ENCODE assay signal across 23 cellular contexts in the genomic region with DNA sequence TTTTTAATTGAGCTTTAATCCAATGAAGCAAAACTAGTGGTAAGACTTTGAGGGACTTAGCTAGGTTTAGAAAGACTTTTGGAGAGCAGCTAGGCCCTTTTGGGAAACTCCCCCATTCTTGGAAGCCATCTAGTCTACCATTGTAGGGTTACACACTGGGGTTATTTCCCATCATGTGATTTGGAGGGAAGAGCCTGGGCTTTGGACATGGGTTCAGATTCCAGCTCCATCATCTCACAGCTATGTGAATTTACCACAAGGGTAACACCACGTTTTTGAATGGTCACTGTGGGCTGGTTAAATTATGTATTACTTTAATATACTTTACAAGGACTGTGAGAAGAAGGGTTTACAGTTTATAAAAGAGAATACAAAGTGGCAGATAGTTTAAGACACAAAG. TPM values are rescaled to one million over a fixed set of nuclear protein-coding genes. Genes with fewer than 3 reads are reported as not detected.
DNase-seq lines count a peak whose midpoint lies in the region; ATAC-seq and TF ChIP-seq lines count a peak whose summit lies in the region.
"Had no signal": no experiment of that assay in that cellular context is flagged by ENCODE, and none has a peak within 500 bp of the region (broad histone marks: within the 10 kb centered on the region; RNA-seq: fewer than 3 reads in every experiment).

No MANE protein-coding gene starts in this region.

- DNase-seq in EH (ENCODE audit: low read depth) (peak; percentile 75), LHCN-M2 (ENCODE audit: low read depth) (peak; percentile 79), epithelial cell of proximal tubule (ENCODE audit: low read depth) (peak; percentile 42), non-pigmented ciliary epithelial cell (ENCODE audit: low read depth) (peak; percentile 50), mucosa of gallbladder (ENCODE audit: low spot score) (no peak), NCI-H446 treated with DMSO at 0.1 percent for 48 hours (lab: John Stamatoyannopoulos, UW) (no peak)
- DNase-seq in activated CD4-positive, CD25-positive, alpha-beta regulatory T cell (lab: John Stamatoyannopoulos, UW) = no peak
- DNase-seq: activated CD8-positive, alpha-beta memory T cell treated with anti-CD3 and anti-CD28 coated beads, Interleukin-2, amount 50 U/mL, for 48 hours; activated effector memory CD4-positive, alpha-beta T cell treated with anti-CD3 and anti-CD28 coated beads, Interleukin-2, amount 50 U/mL, for 16 hours; colonic mucosa; GF-D8; left cardiac atrium; MV-4-11; NCI-H2081; NCI-H524; small intestine; stimulated activated CD4-positive, alpha-beta T cell treated with anti-CD3 and anti-CD28 coated beads, Interleukin-4, amount 100 ng/mL, for 1 hour; stimulated activated naive CD8-positive, alpha-beta T cell treated with anti-CD3 and anti-CD28 coated beads, Interleukin-15, amount 100 ng/mL, for 72 hours; T-cell; upper lobe of left lung had no signal

- TF ChIP-seq CTCF in epithelial cell of proximal tubule (conservative IDR thresholded peaks at IDR 0.05; ENCODE audit: low read depth, low read length) (no peak), gastroesophageal sphincter (IDR thresholded peaks at IDR 0.05) (no peak)

- ATAC-seq in gastroesophageal sphincter = no peak
- ATAC-seq: left cardiac atrium; stimulated activated naive CD8-positive, alpha-beta T cell treated with anti-CD3 and anti-CD28 coated beads, Interleukin-15, amount 100 ng/mL, for 72 hours; T-cell had no signal

- no peaks in the 10 kb centered on the region for H3K4me1 ChIP-seq in gastroesophageal sphincter
- H3K4me1 ChIP-seq: colonic mucosa, upper lobe of left lung had no signal

- no peak for TF ChIP-seq POLR2A in gastroesophageal sphincter (IDR thresholded peaks at IDR 0.05)

- H3K9me3 ChIP-seq in gastroesophageal sphincter = no peaks in the 10 kb centered on the region
- H3K9me3 ChIP-seq: colonic mucosa, upper lobe of left lung had no signal

- no peaks in the 10 kb centered on the region for H3K36me3 ChIP-seq in gastroesophageal sphincter
- H3K36me3 ChIP-seq: colonic mucosa, upper lobe of left lung had no signal

- no peak overlapping the region for H3K27ac ChIP-seq in gastroesophageal sphincter
- H3K27ac ChIP-seq: C4-2B, colonic mucosa, upper lobe of left lung had no signal

- no peaks in the 10 kb centered on the region for H3K27me3 ChIP-seq in gastroesophageal sphincter
- H3K27me3 ChIP-seq: colonic mucosa, upper lobe of left lung had no signal

- 38 to 53% methylated on average over 1 of the region's 1 CpG for WGBS in gastroesophageal sphincter (ENCODE audit: low coverage in 1 of 2), 2 donors

- H3K4me3 ChIP-seq in epithelial cell of proximal tubule (ENCODE audit: low read depth, low read length) (no peak overlapping the region), gastroesophageal sphincter (no peak overlapping the region)
- H3K4me3 ChIP-seq: colonic mucosa, upper lobe of left lung had no signal

- no peak for TF ChIP-seq EP300 in gastroesophageal sphincter (IDR thresholded peaks at IDR 0.05)

RNA-seq across cellular contexts. Expression of a gene that starts 18.3 kb away (rescaled TPM):
- total RNA-seq in LHCN-M2 (2014; rRNA removed) (0.06 and 0.13 TPM in 2 replicates), epithelial cell of proximal tubule (0.81 and 0.87 TPM in 2 replicates), gastroesophageal sphincter (under 1 TPM; 0.13 to 0.27 (median 0.19) TPM), mucosa of gallbladder (2.2 TPM)
- 0.13 TPM for polyA plus RNA-seq in LHCN-M2 (2012)
- polyA plus RNA-seq: neural cell had no signal

Comparison
In these comparisons a context has a peak if more than half of its experiments do, and no peak if none do; other contexts are left out.
1. DNase-seq: peak in EH (single experiment), LHCN-M2 (single experiment), epithelial cell of proximal tubule (single experiment) and non-pigmented ciliary epithelial cell (single experiment); none in mucosa of gallbladder (single experiment), activated CD4-positive, CD25-positive, alpha-beta regulatory T cell (0 of 4) and NCI-H446 treated with DMSO at 0.1 percent for 48 hours (single experiment).